ENCODE assay signal across 21 cellular contexts in genomic region chr10:100025528-100026070, GRCh38. TPM values are rescaled to one million over a fixed set of nuclear protein-coding genes. Genes with fewer than 3 reads are reported as not detected.
DNase-seq lines count a peak whose midpoint lies in the region; ATAC-seq and TF ChIP-seq lines count a peak whose summit lies in the region.
"Had no signal": no experiment of that assay in that cellular context is flagged by ENCODE, and none has a peak within 500 bp of the region (broad histone marks: within the 10 kb centered on the region; RNA-seq: fewer than 3 reads in every experiment).

No MANE protein-coding gene starts in this region.

- H3K27ac ChIP-seq in SJCRH30, result peak overlapping the region; percentile 62
- H3K27ac ChIP-seq in endodermal cell (ENCODE audit: low read depth, low read length), result no peak overlapping the region
- no peak overlapping the region for H3K27ac ChIP-seq in testis
- no peak overlapping the region for H3K27ac ChIP-seq in hepatocyte
- H3K27ac ChIP-seq: BLaER1, Peyer's patch had no signal

- peak overlapping the region; percentile 55 for H3K27ac Mint-ChIP-seq in osteocyte (ENCODE audit: unreplicated experiment)
- no peak overlapping the region for H3K27ac Mint-ChIP-seq in endodermal cell
- H3K27ac Mint-ChIP-seq: activated CD4-positive, alpha-beta T cell treated with anti-CD3 and anti-CD28 coated beads for 36 hours; activated T-cell treated with anti-CD3 and anti-CD28 coated beads, Interleukin-2, amount 50 U/mL, for 24 hours; T-helper 1 cell treated with Interleukin-12 subunit alpha and Interleukin-12 subunit beta and Interleukin-4 antibody, amounts not matched to agents 30 μg/mL and 1 μg/mL, for 36 hours had no signal

- no peak overlapping the region for H3K4me2 ChIP-seq in hepatocyte
- H3K4me2 ChIP-seq: BLaER1 had no signal

- H3K27me3 ChIP-seq in SJCRH30 (no peaks in the 10 kb centered on the region), endodermal cell (ENCODE audit: control insufficient read depth, insufficient read depth, low read length, poor library complexity, severe bottlenecking) (no peaks in the 10 kb centered on the region), testis (no peaks in the 10 kb centered on the region), hepatocyte (no peaks in the 10 kb centered on the region)
- H3K27me3 ChIP-seq: BLaER1, Peyer's patch had no signal

- no peak overlapping the region for H3K9ac ChIP-seq in endodermal cell (ENCODE audit: extremely low read depth, low read length, poor library complexity, severe bottlenecking)
- H3K9ac ChIP-seq: BLaER1 had no signal

- H3K36me3 Mint-ChIP-seq in osteocyte (ENCODE audit: unreplicated experiment), result no peaks in the 10 kb centered on the region
- H3K36me3 Mint-ChIP-seq in endodermal cell (ENCODE audit: low read depth), result peaks cover 12% of the 10 kb centered on the region

- TF ChIP-seq POLR2A in testis (IDR thresholded peaks at IDR 0.05), result no peak

- H2AFZ ChIP-seq in hepatocyte, result no peak overlapping the region

- H3K79me2 ChIP-seq in hepatocyte, result no peaks in the 10 kb centered on the region

- peaks cover 13% of the 10 kb centered on the region for H3K9me3 ChIP-seq in SJCRH30 (replicated peaks)
- H3K9me3 ChIP-seq in endodermal cell (ENCODE audit: control insufficient read depth, low read length), result peaks cover 27% of the 10 kb centered on the region
- no peaks in the 10 kb centered on the region for H3K9me3 ChIP-seq in testis
- no peaks in the 10 kb centered on the region for H3K9me3 ChIP-seq in hepatocyte (ENCODE audit: low read depth)

- H3K4me3 Mint-ChIP-seq in osteocyte (ENCODE audit: unreplicated experiment) (no peak overlapping the region), endodermal cell (no peak overlapping the region)
- H3K4me3 Mint-ChIP-seq: activated CD4-positive, alpha-beta T cell treated with anti-CD3 and anti-CD28 coated beads for 36 hours; activated T-cell treated with anti-CD3 and anti-CD28 coated beads, Interleukin-2, amount 50 U/mL, for 24 hours; naive B cell; T-helper 1 cell treated with Interleukin-12 subunit alpha and Interleukin-12 subunit beta and Interleukin-4 antibody, amounts not matched to agents 30 μg/mL and 1 μg/mL, for 36 hours had no signal

- H3K4me1 ChIP-seq in SJCRH30 (peaks cover 36% of the 10 kb centered on the region), endodermal cell (ENCODE audit: control insufficient read depth, insufficient read depth, low read length) (no peaks in the 10 kb centered on the region), testis (no peaks in the 10 kb centered on the region), hepatocyte (ENCODE audit: insufficient read depth) (peaks cover 4% of the 10 kb centered on the region)
- H3K4me1 ChIP-seq: Peyer's patch had no signal

- no peaks in the 10 kb centered on the region for H3K9me2 ChIP-seq in hepatocyte (replicated peaks; ENCODE audit: insufficient read depth)

- TF ChIP-seq CTCF in osteocyte (IDR thresholded peaks at IDR 0.05), result no peak
- TF ChIP-seq CTCF in endodermal cell (conservative IDR thresholded peaks at IDR 0.05), result no peak
- TF ChIP-seq CTCF in testis (IDR thresholded peaks at IDR 0.05), result no peak
- TF ChIP-seq CTCF in hepatocyte (IDR thresholded peaks at IDR 0.05; ENCODE audit: poor library complexity), result no peak

- ATAC-seq in HG02973 (IDR thresholded peaks at IDR 0.05; ENCODE audit: unreplicated experiment), result no peak
- ATAC-seq: activated CD4-positive, alpha-beta T cell treated with anti-CD3 and anti-CD28 coated beads for 36 hours; HepG2; left ventricle myocardium superior had no signal

- 82 to 90% methylated on average over 3 to 7 of the region's 7 CpGs for WGBS in endodermal cell (ENCODE audit: insufficient coverage in 1 of 2, insufficient read length in 1 of 2), 2 experiments
- WGBS in testis, 2 donors, result 62 to 72% methylated on average over 7 of the region's 7 CpGs
- whole genome bisulfite sequencing in hepatocyte (ENCODE audit: low lambda C conversion rate, missing lambda C conversion rate), result 64% methylated on average over 7 of the region's 7 CpGs

- intact Hi-C loops in testis (cut with DNase I; ENCODE audit: low total_unique reads), result no loop called here

- no peaks in the 10 kb centered on the region for H3K27me3 Mint-ChIP-seq in osteocyte (ENCODE audit: unreplicated experiment)
- H3K27me3 Mint-ChIP-seq in endodermal cell (ENCODE audit: insufficient read depth), result peaks cover 6% of the 10 kb centered on the region
- H3K27me3 Mint-ChIP-seq: activated CD4-positive, alpha-beta T cell treated with anti-CD3 and anti-CD28 coated beads for 36 hours had no signal

- peaks cover 15% of the 10 kb centered on the region for H3K4me1 Mint-ChIP-seq in osteocyte (ENCODE audit: unreplicated experiment)
- H3K4me1 Mint-ChIP-seq in endodermal cell, result peaks cover 16% of the 10 kb centered on the region

- peaks cover 6% of the 10 kb centered on the region for H3K9me3 Mint-ChIP-seq in osteocyte (ENCODE audit: unreplicated experiment)
- H3K9me3 Mint-ChIP-seq in endodermal cell, result peaks cover 41% of the 10 kb centered on the region

- H3K4me3 ChIP-seq in SJCRH30 (peak overlapping the region; percentile 8; the same call in 1 of the 2 replicates), endodermal cell (ENCODE audit: low read length) (no peak overlapping the region), testis (no peak overlapping the region), hepatocyte (no peak overlapping the region)
- H3K4me3 ChIP-seq: BLaER1, Peyer's patch had no signal

- DNase-seq in EH (ENCODE audit: low read depth), result peak; percentile 24
- DNase-seq in NCI-H2107 treated with DMSO at 0.1 percent for 48 hours (lab: John Stamatoyannopoulos, UW; ENCODE audit: unreplicated experiment), result peak; percentile 56
- peak; percentile 92 to 96 for DNase-seq in SJCRH30
- no peak for DNase-seq in osteocyte (ENCODE audit: extremely low spot score, unreplicated experiment)
- DNase-seq in endodermal cell, result no peak
- DNase-seq in testis, result no peak
- no peak for DNase-seq in hepatocyte (ENCODE audit: low spot score)
- DNase-seq: activated CD4-positive, alpha-beta T cell treated with anti-CD3 and anti-CD28 coated beads for 36 hours; activated T-cell treated with anti-CD3 and anti-CD28 coated beads, Interleukin-2, amount 50 U/mL, for 24 hours; amniotic stem cell; left ventricle myocardium superior; naive B cell; NCI-H1436 treated with DMSO at 0.1 percent for 48 hours; Peyer's patch; stimulated activated naive CD4-positive, alpha-beta T cell had no signal

- H4K20me1 ChIP-seq in hepatocyte (ENCODE audit: insufficient read depth, poor library complexity, severe bottlenecking), result no peaks in the 10 kb centered on the region
- H4K20me1 ChIP-seq: BLaER1 had no signal

- H3K36me3 ChIP-seq in SJCRH30, result no peaks in the 10 kb centered on the region
- H3K36me3 ChIP-seq in endodermal cell (ENCODE audit: control insufficient read depth, insufficient read depth, low read length), result no peaks in the 10 kb centered on the region
- H3K36me3 ChIP-seq in testis (ENCODE audit: low read depth, missing control alignments), result no peaks in the 10 kb centered on the region
- H3K36me3 ChIP-seq in hepatocyte (replicated peaks; ENCODE audit: insufficient read depth, low read depth), result no peaks in the 10 kb centered on the region
- H3K36me3 ChIP-seq: BLaER1, Peyer's patch had no signal

RNA-seq across cellular contexts. Expression of gene DNMBP, which starts 15.9 kb away (rescaled TPM):
- 6.4 and 6.9 TPM in 2 replicates for total RNA-seq in SJCRH30 (2014; rRNA removed; shearing (Covaris generic))
- total RNA-seq in osteocyte (16.2 and 17.5 TPM in 2 replicates), endodermal cell (10 to 100 TPM; 45.4 to 85.4 TPM), testis (10 to 100 TPM; 33.4 to 36.0 TPM), hepatocyte (16.5 and 18.2 TPM in 2 replicates)
- 18.8 TPM for polyA plus RNA-seq in endodermal cell (2013, experiment 1 of 2)
- 17.5 TPM for polyA plus RNA-seq in endodermal cell (2013, experiment 2 of 2)
- polyA plus RNA-seq in testis (ENCODE audit: insufficient read depth, low read depth, low replicate concordance) (20.8 TPM), hepatocyte (11.6 and 13.9 TPM in 2 replicates)

RNA-seq across cellular contexts. Expression of gene CPN1, which starts 56.1 kb away (rescaled TPM):
- total RNA-seq in SJCRH30 (2014; rRNA removed; shearing (Covaris generic)), result not detected in 2 replicates
- total RNA-seq in osteocyte (not detected in 2 replicates), endodermal cell (1 to 10 TPM in 1 of 2 donors, under 1 TPM in 1; 0.71 to 1.3 TPM), testis (1 to 10 TPM in 1 of 2 donors, under 1 TPM in 1; 0.87 to 2.7 TPM), hepatocyte (2.8 and 3.8 TPM in 2 replicates)
- polyA plus RNA-seq in endodermal cell (2013, experiment 1 of 2), result 0.14 TPM
- polyA plus RNA-seq in endodermal cell (2013, experiment 2 of 2), result 0.33 TPM
- polyA plus RNA-seq in testis (ENCODE audit: insufficient read depth, low read depth, low replicate concordance) (2.4 TPM), hepatocyte (1.9 and 4.6 TPM in 2 replicates)
- total RNA-seq: activated CD4-positive, alpha-beta T cell treated with anti-CD3 and anti-CD28 coated beads for 36 hours; epithelial cell of proximal tubule; G401; left ventricle myocardium superior; Peyer's patch had no signal

Comparison
In these comparisons a context has a peak if more than half of its experiments do, and no peak if none do; other contexts are left out.
1. DNase-seq: peak in EH (single experiment), NCI-H2107 treated with DMSO at 0.1 percent for 48 hours (single experiment) and SJCRH30 (2 of 2); none in osteocyte (single experiment), endodermal cell (single experiment), testis (single experiment) and hepatocyte (single experiment).